Comparison of ENCODE assay signal across 31 cellular contexts in the genomic region with DNA sequence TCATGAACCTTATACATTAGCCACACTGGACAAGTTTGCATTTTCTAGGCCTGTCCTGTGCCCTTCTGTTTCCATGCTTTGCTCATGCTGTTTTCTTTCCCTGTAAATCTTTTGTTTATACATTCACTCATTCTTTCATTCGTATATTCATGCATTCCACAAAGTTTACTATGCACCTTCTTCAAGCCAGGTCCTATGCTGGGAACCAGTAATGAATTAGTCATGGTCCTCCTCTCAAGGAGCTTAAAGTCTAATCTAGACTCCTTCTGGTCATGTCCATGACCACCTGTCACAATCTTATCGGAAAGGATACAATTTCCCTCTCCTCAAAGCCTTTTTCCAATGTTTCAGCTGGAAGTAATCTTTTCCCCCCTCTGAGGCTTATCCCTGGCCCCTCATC.
"Had no signal": no experiment of that assay in that cellular context is flagged by ENCODE, and none has a peak within 500 bp of the region (broad histone marks: within the 10 kb centered on the region; RNA-seq: fewer than 3 reads in every experiment).

No MANE protein-coding gene starts in this region.

- H3K36me3 Mint-ChIP-seq: mesothelial cell of epicardium; neural progenitor cell; stimulated activated naive B cell treated with anti-CD40 and anti-IgM and Interleukin-4, amounts not matched to agents 10 μg/mL and 1 μg/mL and 100 μg/mL, for 72 hours had no signal

- H3K4me1 ChIP-seq: neural progenitor cell, parathyroid adenoma had no signal

- H3K4me2 ChIP-seq: neural progenitor cell had no signal

- H3K27me3 ChIP-seq: right lobe of liver, upper lobe of left lung had no signal

- H2AFZ ChIP-seq: neural progenitor cell, parathyroid adenoma had no signal

- H3K27ac Mint-ChIP-seq: mesothelial cell of epicardium; naive thymus-derived CD4-positive, alpha-beta T cell; nephron; neural progenitor cell; progenitor cell of endocrine pancreas; stimulated activated naive B cell treated with anti-CD40 and anti-IgM and Interleukin-4, amounts not matched to agents 10 μg/mL and 1 μg/mL and 100 μg/mL, for 72 hours; stimulated activated naive CD8-positive, alpha-beta T cell treated with anti-CD3 and anti-CD28 coated beads, Interleukin-15, Interleukin-2, amounts not matched to agents 100 ng/mL and 50 ng/mL, for 24 hours had no signal

- FAIRE-seq: endometrium, small intestine, urothelium cell line had no signal

- H3K9ac ChIP-seq: neural progenitor cell, parathyroid adenoma had no signal

- H3K9me3 Mint-ChIP-seq: mesothelial cell of epicardium; naive thymus-derived CD4-positive, alpha-beta T cell; nephron; neural progenitor cell; stimulated activated naive B cell treated with anti-CD40 and anti-IgM and Interleukin-4, amounts not matched to agents 10 μg/mL and 1 μg/mL and 100 μg/mL, for 72 hours; stimulated activated naive CD8-positive, alpha-beta T cell treated with anti-CD3 and anti-CD28 coated beads, Interleukin-15, Interleukin-2, amounts not matched to agents 100 ng/mL and 50 ng/mL, for 24 hours had no signal

- H3K36me3 ChIP-seq: esophagus squamous epithelium, heart right ventricle, left ventricle myocardium inferior, neural progenitor cell, right lobe of liver, thoracic aorta, tibial nerve, upper lobe of left lung had no signal

- H3K4me3 Mint-ChIP-seq: mesothelial cell of epicardium; naive thymus-derived CD4-positive, alpha-beta T cell; nephron; neural progenitor cell; stimulated activated naive B cell treated with anti-CD40 and anti-IgM and Interleukin-4, amounts not matched to agents 10 μg/mL and 1 μg/mL and 100 μg/mL, for 72 hours; stimulated activated naive CD8-positive, alpha-beta T cell treated with anti-CD3 and anti-CD28 coated beads, Interleukin-15, Interleukin-2, amounts not matched to agents 100 ng/mL and 50 ng/mL, for 24 hours had no signal

- H3K79me2 ChIP-seq: parathyroid adenoma had no signal

- H3K9me3 ChIP-seq: esophagus squamous epithelium, heart right ventricle, left ventricle myocardium inferior, right lobe of liver, thoracic aorta, tibial nerve, upper lobe of left lung had no signal

- H3K4me1 Mint-ChIP-seq: nephron had no signal

- DNase-seq: dermis blood vessel endothelial cell; effector memory CD4-positive, alpha-beta T cell; erythroblast; esophagus squamous epithelium; foreskin melanocyte; glutamatergic neuron; heart right ventricle; hippocampal formation; islet precursor cell; left colon; left ventricle myocardium inferior; mesenchymal stem cell; naive thymus-derived CD4-positive, alpha-beta T cell; right lobe of liver; small intestine; stimulated activated CD4-positive, alpha-beta T cell treated with anti-CD3 and anti-CD28 coated beads, Interleukin-15, amount 100 ng/mL, for 24 hours; stimulated activated CD4-positive, alpha-beta T cell treated with anti-CD3 and anti-CD28 coated beads, Interleukin-2, amount 100 ng/mL, for 48 hours; stimulated activated naive B cell treated with anti-CD40 and anti-IgM and Interleukin-4, amounts not matched to agents 10 μg/mL and 1 μg/mL and 100 μg/mL, for 72 hours; upper lobe of left lung had no signal

- H3K4me3 ChIP-seq: coronary artery, esophagus squamous epithelium, heart right ventricle, left ventricle myocardium inferior, lung, neural progenitor cell, right lobe of liver, thoracic aorta, tibial nerve, upper lobe of left lung had no signal

- ATAC-seq: heart right ventricle, left colon, right lobe of liver had no signal

- H3K27ac ChIP-seq: coronary artery, esophagus squamous epithelium, heart right ventricle, left ventricle myocardium inferior, neural progenitor cell, parathyroid adenoma, right lobe of liver, thoracic aorta, tibial nerve, upper lobe of left lung had no signal
